In the genomic region with DNA sequence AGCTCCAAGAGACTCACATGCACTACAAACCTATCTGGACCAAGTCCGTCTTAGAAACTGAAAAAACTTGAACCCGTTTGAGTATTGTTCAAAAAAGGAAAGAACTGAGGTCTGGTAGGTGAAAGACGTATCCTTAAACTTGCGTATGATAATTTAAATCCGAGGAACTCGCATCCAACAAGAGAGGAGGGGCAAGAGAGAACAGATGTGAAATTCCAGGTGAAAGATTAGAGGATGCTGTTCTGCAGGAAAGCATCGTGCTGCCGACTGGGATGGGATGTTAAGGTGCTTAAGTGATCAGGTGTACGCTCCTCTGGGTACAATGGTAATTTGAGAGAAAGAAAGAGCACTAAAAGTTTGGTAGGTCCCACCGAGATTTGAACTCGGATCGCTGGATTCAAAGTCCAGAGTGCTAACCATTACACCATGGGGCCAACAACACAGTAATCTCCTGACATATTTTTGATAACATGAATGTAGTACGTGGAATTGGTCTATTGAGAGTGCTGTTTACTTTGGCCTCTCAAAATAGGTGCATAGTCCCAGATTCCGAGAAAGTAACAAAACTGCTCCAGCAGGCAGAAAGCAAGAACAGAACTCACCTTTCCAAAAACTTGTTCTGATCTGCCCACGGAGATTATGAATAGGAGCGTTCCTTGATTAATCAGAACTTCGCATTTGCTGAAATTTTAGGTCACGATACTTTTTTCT, we compare ENCODE assay signal across 8 cellular contexts. TPM values are rescaled to one million over a fixed set of nuclear protein-coding genes. Genes with fewer than 3 reads are reported as not detected.
DNase-seq lines count a peak whose midpoint lies in the region; ATAC-seq and TF ChIP-seq lines count a peak whose summit lies in the region.

No MANE protein-coding gene starts in this region.

- no peaks in the 10 kb centered on the region for H3K36me3 ChIP-seq in ovary

- H3K4me3 ChIP-seq in ovary = peak overlapping the region; percentile 27

- TF ChIP-seq EP300 in Ishikawa (IDR thresholded peaks at IDR 0.05; ENCODE audit: borderline replicate concordance) (no peak), ovary (IDR thresholded peaks at IDR 0.05) (no peak)

- no peaks in the 10 kb centered on the region for H3K9me3 ChIP-seq in ovary

- ATAC-seq in HG03342 (IDR thresholded peaks at IDR 0.05; ENCODE audit: unreplicated experiment) = no peak
- ATAC-seq in HG03135 (IDR thresholded peaks at IDR 0.05; ENCODE audit: unreplicated experiment) = no peak

- intact Hi-C loops in ovary (cut with DNase I) = no loop called here

- DNase-seq in Daoy (ENCODE audit: low read depth) (peak; percentile 84), OCI-M2 (lab: John Stamatoyannopoulos, UW; ENCODE audit: unreplicated experiment) (peak; percentile 69), globus pallidus (ENCODE audit: low spot score) (peak; percentile 69), ovary (peak; percentile 29 to 65 (median 62))
- DNase-seq in activated naive CD4-positive, alpha-beta T cell treated with Interleukin-2 at 50 U/mL for 16 hours = peak; percentile 54

- TF ChIP-seq CTCF in ovary (IDR thresholded peaks at IDR 0.05) = no peak

- peak; percentile 12; the same call in 1 of the 2 replicates for TF ChIP-seq RAD21 in Ishikawa (IDR thresholded peaks at IDR 0.05; ENCODE audit: low read depth)

- TF ChIP-seq POLR2A in ovary (IDR thresholded peaks at IDR 0.05) = no peak

- H3K27me3 ChIP-seq in ovary = no peaks in the 10 kb centered on the region

- WGBS in ovary, 3 donors = 1 to 3% (median 1%) methylated on average over 18 of the region's 18 CpGs

- H3K4me1 ChIP-seq in ovary (ENCODE audit: insufficient read depth) = peaks cover 1% of the 10 kb centered on the region

- peak overlapping the region in 1 of 2 donors; percentile 31 for H3K27ac ChIP-seq in ovary

TF ChIP-seq in Ishikawa, 13 proteins besides CTCF, POLR2A, EP300 and RAD21:
- no peak for TF ChIP-seq TCF12 (IDR thresholded peaks at IDR 0.05; ENCODE audit: low read depth)
- TF ChIP-seq TEAD4 (IDR thresholded peaks at IDR 0.05) = peak; percentile 82

RNA-seq across cellular contexts. Expression of a gene that starts 53.5 kb away (rescaled TPM):
- 18.3 and 26.2 TPM in 2 replicates for total RNA-seq in Daoy (2014; rRNA removed; shearing (Covaris generic))
- total RNA-seq in ovary = 10 to 100 TPM in 6 of 7 donors, 1 to 10 TPM in 1; 9.9 to 36.5 (median 16.5) TPM
- 10 to 100 TPM; 22.9 to 45.7 TPM for polyA plus RNA-seq in ovary
